In the genomic region with DNA sequence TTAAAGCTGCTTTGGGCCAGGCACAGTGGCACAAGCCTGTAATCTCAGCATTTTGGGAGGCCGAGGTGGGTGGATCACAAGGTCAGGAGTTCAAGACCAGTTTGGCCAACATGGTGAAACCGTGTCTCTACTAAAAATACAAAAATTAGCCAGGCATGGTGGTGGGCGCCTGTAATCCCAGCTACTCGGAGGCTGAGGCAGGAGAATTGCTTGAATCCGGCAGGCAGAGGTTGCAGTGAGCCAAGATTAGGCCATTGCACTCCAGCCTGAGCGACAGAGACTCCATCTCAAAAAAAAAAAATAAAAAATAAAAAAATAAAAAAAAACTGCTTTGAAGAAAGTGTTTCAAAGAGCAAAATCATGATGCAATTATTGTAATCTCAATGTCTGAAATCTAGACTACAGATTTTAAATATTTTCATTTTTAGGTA, we compare ENCODE assay signal across 8 cellular contexts. TPM values are rescaled to one million over a fixed set of nuclear protein-coding genes. Genes with fewer than 3 reads are reported as not detected.
DNase-seq lines count a peak whose midpoint lies in the region; ATAC-seq, FAIRE-seq and TF ChIP-seq lines count a peak whose summit lies in the region.
"Not testable (repeated sequence)": the region's sequence is repeated elsewhere in the genome, so short reads cannot be mapped to it uniquely, and the experiment has no call there.
"Had no signal": no experiment of that assay in that cellular context is flagged by ENCODE, and none has a peak within 500 bp of the region (broad histone marks: within the 10 kb centered on the region; RNA-seq: fewer than 3 reads in every experiment).

No MANE protein-coding gene starts in this region.

- H3K4me3 ChIP-seq in Loucy (ENCODE audit: low read length, poor library complexity, severe bottlenecking) = peak overlapping the region; percentile 72
- H3K4me3 ChIP-seq in K562 = peak overlapping the region; percentile 17
- not testable (repeated sequence) for H3K4me3 ChIP-seq in osteoblast (ENCODE audit: insufficient read depth, low read length)

- peak overlapping the region; percentile 85 for H3K4me3 Mint-ChIP-seq in activated T-cell treated with anti-CD3 and anti-CD28 coated beads, Interleukin-2, amount 50 U/mL, for 4 hours
- H3K4me3 Mint-ChIP-seq in immature natural killer cell = peak overlapping the region; percentile 79 to 88 (median 80)

- not testable (repeated sequence) for TF ChIP-seq RAD21 in K562 (CRISPR knock-in tag; conservative IDR thresholded peaks at IDR 0.05 in 1 of 2, IDR thresholded peaks at IDR 0.05 in 1 of 2)

- H3F3A ChIP-seq in Loucy (ENCODE audit: low read depth) = peaks cover 11% of the 10 kb centered on the region; the same call in 1 of the 2 replicates

- TF ChIP-seq POLR2A in K562 (conservative IDR thresholded peaks at IDR 0.05) = not testable (repeated sequence)

- H3K9me1 ChIP-seq in K562 (ENCODE audit: control insufficient read depth, insufficient read depth, low read length) = not testable (repeated sequence)

- peaks cover 56% of the 10 kb centered on the region for H3K4me1 ChIP-seq in Loucy (ENCODE audit: insufficient read depth, low read length, poor library complexity, severe bottlenecking)
- H3K4me1 ChIP-seq in K562 (replicated peaks in 1 of 2; ENCODE audit: control insufficient read depth in 2 of 2, insufficient read depth in 2 of 2, low read length in 2 of 2) = peaks cover 9 to 14% of the 10 kb centered on the region in 2 experiments; a peak in 4 of 5 replicates
- peaks cover 29% of the 10 kb centered on the region for H3K4me1 ChIP-seq in osteoblast (ENCODE audit: insufficient read depth, low read length)

- CTCF ChIA-PET in K562 (lab: Yijun Ruan, JAX; ENCODE audit: low intra/inter-chr PET ratio) = interaction anchor here (0.6 kb wide), 1 partner anchor 77 kb away, joined by 3 read pairs; no protein-coding TSS in a partner anchor

- FAIRE-seq in G401.6 (lab: Jason Lieb, UNC) = peak; percentile 85
- FAIRE-seq in K562 (lab: Jason Lieb, UNC) = not testable (repeated sequence)

- DNase-seq in SKM-1 treated with dmso at 0.1 percent for 144 hours (lab: John Stamatoyannopoulos, UW; ENCODE audit: unreplicated experiment) = peak; percentile 7
- not testable (repeated sequence) for DNase-seq in activated T-cell treated with anti-CD3 and anti-CD28 coated beads, Interleukin-2, amount 50 U/mL, for 4 hours; K562 (ENCODE audit: extremely low read depth in 1 of 4, low spot score in 3 of 4); immature natural killer cell; osteoblast (ENCODE audit: insufficient read length, low spot score, missing footprints)

- intact Hi-C loops in K562 (cut with micrococcal nuclease) = not testable (repeated sequence)

- POLR2A ChIA-PET in K562 (lab: Yijun Ruan, JAX) = interaction anchor here (0.8 to 1.2 kb wide), 2 partner anchors 12 to 56 kb away, joined by 3 read pairs; no protein-coding TSS in a partner anchor

- ATAC-seq in activated T-cell treated with anti-CD3 and anti-CD28 coated beads, Interleukin-2, amount 50 U/mL, for 4 hours = not testable (repeated sequence)
- ATAC-seq in K562 = peak; percentile 25

- WGBS in K562 (ENCODE audit: insufficient coverage, low coverage, missing lambda C conversion rate) = 17% methylated on average over 6 of the region's 6 CpGs

- in situ Hi-C loops in K562 (cut with MboI) = not testable (repeated sequence)

- not testable (repeated sequence) for TF ChIP-seq EP300 in K562 (IDR thresholded peaks at IDR 0.05; ENCODE audit: low read length)

- H3K79me2 ChIP-seq in Loucy (ENCODE audit: insufficient read depth, low read length) (peaks cover 31% of the 10 kb centered on the region), K562 (ENCODE audit: control insufficient read depth, insufficient read depth, low read length) (peaks cover 15% of the 10 kb centered on the region; the same call in 2 of the 3 replicates)
- not testable (repeated sequence) for H3K79me2 ChIP-seq in osteoblast (ENCODE audit: insufficient read depth, low read length)

- H3K9me2 ChIP-seq in Loucy (replicated peaks; ENCODE audit: low read depth, low read length) = not testable (repeated sequence)

- H3K27ac ChIP-seq in K562 (ENCODE audit: extremely low read depth, low read depth, low read length) (peak overlapping the region; percentile 62; the same call in 2 of the 3 replicates), osteoblast (ENCODE audit: low read depth, low read length) (peak overlapping the region; percentile 14)

- not testable (repeated sequence) for H3K36me3 ChIP-seq in Loucy (ENCODE audit: insufficient read depth, low read length); K562 (ENCODE audit: control insufficient read depth, insufficient read depth, low read length); osteoblast (ENCODE audit: insufficient read depth, low read length)

- H2AFZ ChIP-seq in Loucy (ENCODE audit: low read length); osteoblast (ENCODE audit: low read length): not testable (repeated sequence)
- peak overlapping the region; percentile 85 for H2AFZ ChIP-seq in K562 (ENCODE audit: low read depth, low read length)

- H3K27me3 Mint-ChIP-seq in activated T-cell treated with anti-CD3 and anti-CD28 coated beads, Interleukin-2, amount 50 U/mL, for 4 hours (ENCODE audit: low read depth); immature natural killer cell (ENCODE audit: low read depth in 3 of 3): not testable (repeated sequence)

- H3K27ac Mint-ChIP-seq in immature natural killer cell = peak overlapping the region; percentile 72 to 94 (median 84)

- not testable (repeated sequence) for H3K9me3 ChIP-seq in Loucy (ENCODE audit: insufficient read depth, low read depth, low read length); K562 (replicated peaks; ENCODE audit: control insufficient read depth, insufficient read depth, low read depth, low read length); osteoblast (ENCODE audit: low read depth, low read length)

- H3K9ac ChIP-seq in Loucy (ENCODE audit: low read depth, low read length, poor library complexity, severe bottlenecking) (peak overlapping the region; percentile 73), K562 (ENCODE audit: insufficient read depth in 1 of 2, low read depth in 2 of 2, low read length in 2 of 2) (peak overlapping the region; percentile 19 to 49; a peak in 2 of 4 replicates)

- not testable (repeated sequence) for BruUV-seq in K562 (replicated peaks; lab: Mats Ljungman, UMichigan)

- TF ChIP-seq CTCF in Loucy (conservative IDR thresholded peaks at IDR 0.05; ENCODE audit: low read length); K562 (IDR thresholded peaks at IDR 0.05 in 2 of 3, conservative IDR thresholded peaks at IDR 0.05 in 1 of 3; ENCODE audit: insufficient read depth in 2 of 3, low read depth in 1 of 3, low read length in 3 of 3); osteoblast (IDR thresholded peaks at IDR 0.05; ENCODE audit: extremely low read depth, low read depth, low read length): not testable (repeated sequence)

- H3K4me1 Mint-ChIP-seq in activated T-cell treated with anti-CD3 and anti-CD28 coated beads, Interleukin-2, amount 50 U/mL, for 4 hours (ENCODE audit: low read depth) = peaks cover 43% of the 10 kb centered on the region
- H3K4me1 Mint-ChIP-seq in immature natural killer cell = peaks cover 47 to 63% of the 10 kb centered on the region in 2 donors

- H3K4me2 ChIP-seq in Loucy (ENCODE audit: low read depth, low read length, poor library complexity, severe bottlenecking) (peak overlapping the region; percentile 74), K562 (ENCODE audit: insufficient read depth, low read length) (peak overlapping the region; percentile 42)
- not testable (repeated sequence) for H3K4me2 ChIP-seq in osteoblast (ENCODE audit: insufficient read depth, low read length)

- H3K36me3 Mint-ChIP-seq in activated T-cell treated with anti-CD3 and anti-CD28 coated beads, Interleukin-2, amount 50 U/mL, for 4 hours (ENCODE audit: insufficient read depth); immature natural killer cell: not testable (repeated sequence)

- H3K9me3 Mint-ChIP-seq in activated T-cell treated with anti-CD3 and anti-CD28 coated beads, Interleukin-2, amount 50 U/mL, for 4 hours; immature natural killer cell: not testable (repeated sequence)

- H4K20me1 ChIP-seq in Loucy (ENCODE audit: insufficient read depth, low read length, poor library complexity, severe bottlenecking); K562 (replicated peaks; ENCODE audit: control insufficient read depth, insufficient read depth, low read length); osteoblast (ENCODE audit: insufficient read depth, low read length): not testable (repeated sequence)

- not testable (repeated sequence) for H3K27me3 ChIP-seq in Loucy (ENCODE audit: insufficient read depth, low read length, poor library complexity, severe bottlenecking); K562 (ENCODE audit: control insufficient read depth in 2 of 2, insufficient read depth in 2 of 2, low read length in 2 of 2); osteoblast (ENCODE audit: insufficient read depth, low read length)

RNA-seq across cellular contexts. Expression of a gene that starts 0.6 kb away (rescaled TPM):
- 1 to 10 TPM; 4.1 to 5.3 (median 4.9) TPM for total RNA-seq in activated T-cell treated with anti-CD3 and anti-CD28 coated beads, Interleukin-2, amount 50 U/mL, for 4 hours
- total RNA-seq in K562 (2011; cell fraction: chromatin; rRNA removed; ENCODE audit: low replicate concordance) = 3.8 and 11.7 TPM in 2 replicates
- 1.3 and 2.1 TPM in 2 replicates for total RNA-seq in K562 (2011; cell fraction: nucleolus; rRNA removed)
- total RNA-seq in K562 (2011; cell fraction: nucleoplasm; rRNA removed) = 5.1 and 6.9 TPM in 2 replicates
- 2.9 and 3.5 TPM in 2 replicates for total RNA-seq in K562 (2014; rRNA removed)
- 7.6 and 9.2 TPM in 2 replicates for total RNA-seq in K562 (2014; rRNA removed; fragmentation: Illumina TruSeq; extraction: Trizol)
- total RNA-seq in K562 (2015; rRNA removed; fragmentation: Illumina TruSeq; extraction: Trizol) = 8.3 and 9.6 TPM in 2 replicates
- 3.7 and 4.4 TPM in 2 replicates for total RNA-seq in K562 (2021)
- 5.0 and 9.6 TPM in 2 replicates for polyA plus RNA-seq in K562 (2011; rRNA removed)
- polyA plus RNA-seq in K562 (2011; cell fraction: cytosol; rRNA removed) = 0.51 and 4.6 TPM in 2 replicates
- polyA plus RNA-seq in K562 (2011; cell fraction: nucleus; rRNA removed) = 1.5 and 2.5 TPM in 2 replicates
- polyA plus RNA-seq in K562 (2012) = 5.2 and 9.9 TPM in 2 replicates
- 7.4 and 7.6 TPM in 2 replicates for polyA plus RNA-seq in K562 (2014; fragmentation: Illumina TruSeq; extraction: Trizol)
- 1 to 10 TPM; 5.9 to 6.9 TPM for polyA plus RNA-seq in K562 (2014; fragmentation: Nextera tagmentation; extraction: Ambion mirVana)
- polyA plus RNA-seq in K562 (2014; rRNA removed) = 4.7 and 6.4 TPM in 2 replicates
- polyA minus RNA-seq in K562 (2011; rRNA and poly(A)+ RNA removed) = 4.3 and 10.8 TPM in 2 replicates
- 1.1 and 1.8 TPM in 2 replicates for polyA minus RNA-seq in K562 (2011; cell fraction: cytosol; rRNA and poly(A)+ RNA removed)
- 2.0 and 6.6 TPM in 2 replicates for polyA minus RNA-seq in K562 (2011; cell fraction: nucleus; rRNA and poly(A)+ RNA removed)
- 10 to 100 TPM; 16.3 to 31.9 (median 26.4) TPM for polyA plus RNA-seq in immature natural killer cell
- under 0.01 TPM in 1 of 2 replicates, not detected in the other for total RNA-seq in osteoblast
- total RNA-seq: Right ventricle myocardium superior had no signal

RNA-seq across cellular contexts. Expression of a gene that starts 30.4 kb away (rescaled TPM):
- 10 to 100 TPM in 2 of 3 donors, 1 to 10 TPM in 1; 8.9 to 12.7 (median 11.3) TPM for total RNA-seq in activated T-cell treated with anti-CD3 and anti-CD28 coated beads, Interleukin-2, amount 50 U/mL, for 4 hours
- 7.4 and 18.8 TPM in 2 replicates for total RNA-seq in K562 (2011; cell fraction: chromatin; rRNA removed; ENCODE audit: low replicate concordance)
- 3.7 TPM in 2 replicates for total RNA-seq in K562 (2011; cell fraction: nucleolus; rRNA removed)
- 8.4 and 14.3 TPM in 2 replicates for total RNA-seq in K562 (2011; cell fraction: nucleoplasm; rRNA removed)
- total RNA-seq in K562 (2014; rRNA removed) (14.1 and 16.7 TPM in 2 replicates), K562 (2014; rRNA removed; fragmentation: Illumina TruSeq; extraction: Trizol) (30.8 and 34.3 TPM in 2 replicates), K562 (2015; rRNA removed; fragmentation: Illumina TruSeq; extraction: Trizol) (24.9 and 28.0 TPM in 2 replicates), K562 (2021) (21.0 and 22.9 TPM in 2 replicates), osteoblast (65.1 and 95.5 TPM in 2 replicates)
- polyA plus RNA-seq in K562 (2011; rRNA removed) (22.1 and 27.9 TPM in 2 replicates), K562 (2014; fragmentation: Illumina TruSeq; extraction: Trizol) (21.1 and 22.1 TPM in 2 replicates), K562 (2014; fragmentation: Nextera tagmentation; extraction: Ambion mirVana) (1 to 10 TPM; 8.0 to 8.8 TPM), K562 (2014; rRNA removed) (12.2 and 16.3 TPM in 2 replicates), immature natural killer cell (1 to 10 TPM; 5.5 to 8.9 (median 8.9) TPM)
- polyA plus RNA-seq in K562 (2011; cell fraction: cytosol; rRNA removed) = 6.5 and 28.1 TPM in 2 replicates
- polyA plus RNA-seq in K562 (2011; cell fraction: nucleus; rRNA removed) = 6.3 and 16.1 TPM in 2 replicates
- 24.3 and 24.7 TPM in 2 replicates for polyA plus RNA-seq in K562 (2012)
- 56.2 and 82.8 TPM in 2 replicates for polyA minus RNA-seq in K562 (2011; rRNA and poly(A)+ RNA removed)
- polyA minus RNA-seq in K562 (2011; cell fraction: cytosol; rRNA and poly(A)+ RNA removed) = 16.0 and 22.0 TPM in 2 replicates
- polyA minus RNA-seq in K562 (2011; cell fraction: nucleus; rRNA and poly(A)+ RNA removed) = 5.4 and 14.7 TPM in 2 replicates
